In genomic region chr4:52573551-52573950, GRCh38 we compare ENCODE assay signal across 28 cellular contexts.
DNase-seq lines count a peak whose midpoint lies in the region; ATAC-seq and TF ChIP-seq lines count a peak whose summit lies in the region.
"Had no signal": no experiment of that assay in that cellular context is flagged by ENCODE, and none has a peak within 500 bp of the region (broad histone marks: within the 10 kb centered on the region; RNA-seq: fewer than 3 reads in every experiment).

No MANE protein-coding gene starts in this region.

- no peaks in the 10 kb centered on the region for H3K9me3 Mint-ChIP-seq in MCF 10A (ENCODE audit: unreplicated experiment)
- no peaks in the 10 kb centered on the region for H3K9me3 Mint-ChIP-seq in CD8-positive, alpha-beta T cell
- H3K9me3 Mint-ChIP-seq in activated CD4-positive, alpha-beta T cell treated with anti-CD3 and anti-CD28 coated beads, Interleukin-2, amount 10 ng/mL, durations not matched to agents 7 days and 5 days: no peaks in the 10 kb centered on the region
- H3K9me3 Mint-ChIP-seq: activated naive CD4-positive, alpha-beta T cell treated with anti-CD3 and anti-CD28 coated beads, Interleukin-2, amount 50 U/mL, for 24 hours; activated T-helper 2 cell treated with anti-CD3 and anti-CD28 coated beads, Interferon-gamma antibody, Interleukin-2, Interleukin-4, amounts not matched to agents 10 μg/mL and 5 μg/mL and 100 μg/mL, durations not matched to agents 14 hours and 24 hours and 36 hours; CD4-positive, alpha-beta T cell; stimulated activated memory B cell treated with anti-CD40 and anti-IgM and Interleukin-4, amounts not matched to agents 10 μg/mL and 1 μg/mL and 100 μg/mL, for 72 hours had no signal

- H4K20me1 ChIP-seq in mammary epithelial cell (ENCODE audit: insufficient read depth, low read length) (no peaks in the 10 kb centered on the region), hepatocyte (ENCODE audit: insufficient read depth, poor library complexity, severe bottlenecking) (no peaks in the 10 kb centered on the region)

- H3K9me3 ChIP-seq in mammary epithelial cell (replicated peaks; ENCODE audit: insufficient read depth, low read length) (no peaks in the 10 kb centered on the region), SJSA1 (replicated peaks) (peaks cover 8% of the 10 kb centered on the region; the same call in 1 of the 2 replicates), left ventricle myocardium inferior (replicated peaks) (no peaks in the 10 kb centered on the region), upper lobe of right lung (no peaks in the 10 kb centered on the region), hepatocyte (ENCODE audit: low read depth) (no peaks in the 10 kb centered on the region)
- H3K9me3 ChIP-seq in CD8-positive, alpha-beta T cell (ENCODE audit: low read length): no peaks in the 10 kb centered on the region
- H3K9me3 ChIP-seq: colonic mucosa, ovary, SJCRH30, upper lobe of left lung had no signal

- CTCF ChIA-PET in mammary epithelial cell (lab: Charles Lee; ENCODE audit: low non-redundant PET): interaction anchor here (0.8 kb wide), 1 partner anchor 14 kb away, joined by 5 read pairs; no protein-coding TSS in a partner anchor
- CTCF ChIA-PET in MCF 10A (lab: Yijun Ruan, JAX): no interaction called here
- CTCF ChIA-PET in CD8-positive, alpha-beta T cell (lab: Charles Lee): interaction anchor here (1.7 kb wide), 1 partner anchor 28 kb away, joined by 4 read pairs; no protein-coding TSS in a partner anchor
- CTCF ChIA-PET in activated CD4-positive, alpha-beta T cell treated with anti-CD3 and anti-CD28 coated beads, Interleukin-2, amount 10 ng/mL, durations not matched to agents 7 days and 5 days (lab: Charles Lee): no interaction called here

- H3K79me2 ChIP-seq in mammary epithelial cell (ENCODE audit: insufficient read depth, low read length) (no peaks in the 10 kb centered on the region), hepatocyte (no peaks in the 10 kb centered on the region)

- DNase-seq in mammary epithelial cell (no peak), MCF 10A (ENCODE audit: unreplicated experiment) (no peak), SJSA1 (ENCODE audit: low read depth in 1 of 2, low spot score in 2 of 2) (peak in 1 of 2 experiments; percentile 58), left ventricle myocardium inferior (no peak), upper lobe of right lung (no peak), hepatocyte (ENCODE audit: low spot score) (no peak)
- no peak for DNase-seq in CD8-positive, alpha-beta T cell
- no peak for DNase-seq in activated CD4-positive, alpha-beta T cell treated with anti-CD3 and anti-CD28 coated beads, Interleukin-2, amount 10 ng/mL, durations not matched to agents 7 days and 5 days
- DNase-seq: activated CD4-positive, alpha-beta T cell treated with anti-CD3 and anti-CD28 coated beads for 48 hours; activated CD8-positive, alpha-beta memory T cell treated with anti-CD3 and anti-CD28 coated beads for 24 hours; activated T-cell treated with anti-CD3 and anti-CD28 coated beads for 4 hours; anterior cingulate cortex; CD4-positive, alpha-beta T cell; colonic mucosa; effector CD4-positive, alpha-beta T cell; GOT3; KBM-7; kidney; NCI-H526 treated with DMSO at 0.1 percent for 48 hours; ovary; SJCRH30; substantia nigra; T-helper 9 cell had no signal

- H3K36me3 Mint-ChIP-seq in MCF 10A (ENCODE audit: insufficient read depth, unreplicated experiment): no peaks in the 10 kb centered on the region
- no peaks in the 10 kb centered on the region for H3K36me3 Mint-ChIP-seq in CD8-positive, alpha-beta T cell
- H3K36me3 Mint-ChIP-seq in activated CD4-positive, alpha-beta T cell treated with anti-CD3 and anti-CD28 coated beads, Interleukin-2, amount 10 ng/mL, durations not matched to agents 7 days and 5 days (ENCODE audit: low read depth): no peaks in the 10 kb centered on the region
- H3K36me3 Mint-ChIP-seq: activated naive CD4-positive, alpha-beta T cell treated with anti-CD3 and anti-CD28 coated beads, Interleukin-2, amount 50 U/mL, for 24 hours; stimulated activated memory B cell treated with anti-CD40 and anti-IgM and Interleukin-4, amounts not matched to agents 10 μg/mL and 1 μg/mL and 100 μg/mL, for 72 hours had no signal

- peaks cover 10% of the 10 kb centered on the region for H3K4me1 Mint-ChIP-seq in MCF 10A (ENCODE audit: insufficient read depth, unreplicated experiment)
- no peaks in the 10 kb centered on the region for H3K4me1 Mint-ChIP-seq in CD8-positive, alpha-beta T cell (ENCODE audit: low read depth)
- no peaks in the 10 kb centered on the region for H3K4me1 Mint-ChIP-seq in activated CD4-positive, alpha-beta T cell treated with anti-CD3 and anti-CD28 coated beads, Interleukin-2, amount 10 ng/mL, durations not matched to agents 7 days and 5 days
- H3K4me1 Mint-ChIP-seq: activated naive CD4-positive, alpha-beta T cell treated with anti-CD3 and anti-CD28 coated beads, Interleukin-2, amount 50 U/mL, for 24 hours had no signal

- H3K4me3 ChIP-seq in mammary epithelial cell (replicated peaks in 1 of 3; ENCODE audit: insufficient read depth in 1 of 3, low read depth in 2 of 3, low read length in 3 of 3): no peak overlapping the region
- H3K4me3 ChIP-seq in SJSA1: no peak overlapping the region
- no peak overlapping the region for H3K4me3 ChIP-seq in left ventricle myocardium inferior
- H3K4me3 ChIP-seq in upper lobe of right lung: no peak overlapping the region
- H3K4me3 ChIP-seq in CD8-positive, alpha-beta T cell (ENCODE audit: low read depth, low read length): no peak overlapping the region
- H3K4me3 ChIP-seq in hepatocyte: no peak overlapping the region
- H3K4me3 ChIP-seq: colonic mucosa, ovary, SJCRH30, upper lobe of left lung had no signal

- POLR2A ChIA-PET in MCF 10A (lab: Yijun Ruan, JAX): interaction anchor here (0.9 to 1.4 kb wide), 2 partner anchors 86 to 121 kb away, joined by 3 read pairs; no protein-coding TSS in a partner anchor
- POLR2A ChIA-PET in CD8-positive, alpha-beta T cell (lab: Charles Lee): no interaction called here
- POLR2A ChIA-PET in activated CD4-positive, alpha-beta T cell treated with anti-CD3 and anti-CD28 coated beads, Interleukin-2, amount 10 ng/mL, durations not matched to agents 7 days and 5 days (lab: Charles Lee): no interaction called here

- H3K27me3 ChIP-seq in mammary epithelial cell (ENCODE audit: insufficient read depth, low read length) (no peaks in the 10 kb centered on the region), SJSA1 (replicated peaks) (no peaks in the 10 kb centered on the region), left ventricle myocardium inferior (ENCODE audit: low read depth) (no peaks in the 10 kb centered on the region), upper lobe of right lung (no peaks in the 10 kb centered on the region), hepatocyte (no peaks in the 10 kb centered on the region)
- H3K27me3 ChIP-seq in CD8-positive, alpha-beta T cell (ENCODE audit: insufficient read depth, low read length): no peaks in the 10 kb centered on the region
- H3K27me3 ChIP-seq: colonic mucosa, ovary, SJCRH30, upper lobe of left lung had no signal

- H3K4me3 Mint-ChIP-seq in MCF 10A (ENCODE audit: unreplicated experiment): no peak overlapping the region
- H3K4me3 Mint-ChIP-seq in CD8-positive, alpha-beta T cell: no peak overlapping the region
- H3K4me3 Mint-ChIP-seq in activated CD4-positive, alpha-beta T cell treated with anti-CD3 and anti-CD28 coated beads, Interleukin-2, amount 10 ng/mL, durations not matched to agents 7 days and 5 days: no peak overlapping the region
- H3K4me3 Mint-ChIP-seq: activated naive CD4-positive, alpha-beta T cell treated with anti-CD3 and anti-CD28 coated beads, Interleukin-2, amount 50 U/mL, for 24 hours; CD4-positive, alpha-beta T cell; stimulated activated memory B cell treated with anti-CD40 and anti-IgM and Interleukin-4, amounts not matched to agents 10 μg/mL and 1 μg/mL and 100 μg/mL, for 72 hours had no signal

- no peaks in the 10 kb centered on the region for H3K27me3 Mint-ChIP-seq in MCF 10A (ENCODE audit: insufficient read depth, unreplicated experiment)
- peaks cover 10% of the 10 kb centered on the region for H3K27me3 Mint-ChIP-seq in CD8-positive, alpha-beta T cell (ENCODE audit: low read depth)
- peaks cover 4% of the 10 kb centered on the region for H3K27me3 Mint-ChIP-seq in activated CD4-positive, alpha-beta T cell treated with anti-CD3 and anti-CD28 coated beads, Interleukin-2, amount 10 ng/mL, durations not matched to agents 7 days and 5 days
- H3K27me3 Mint-ChIP-seq: activated naive CD4-positive, alpha-beta T cell treated with anti-CD3 and anti-CD28 coated beads, Interleukin-2, amount 50 U/mL, for 24 hours; stimulated activated memory B cell treated with anti-CD40 and anti-IgM and Interleukin-4, amounts not matched to agents 10 μg/mL and 1 μg/mL and 100 μg/mL, for 72 hours had no signal

- H3K4me1 ChIP-seq in mammary epithelial cell (ENCODE audit: insufficient read depth, low read length): peaks cover 15% of the 10 kb centered on the region
- H3K4me1 ChIP-seq in SJSA1 (replicated peaks): peaks cover 50% of the 10 kb centered on the region
- peaks cover 13% of the 10 kb centered on the region for H3K4me1 ChIP-seq in left ventricle myocardium inferior
- H3K4me1 ChIP-seq in upper lobe of right lung: no peaks in the 10 kb centered on the region
- no peaks in the 10 kb centered on the region for H3K4me1 ChIP-seq in CD8-positive, alpha-beta T cell (ENCODE audit: insufficient read depth, low read length)
- no peaks in the 10 kb centered on the region for H3K4me1 ChIP-seq in hepatocyte (ENCODE audit: insufficient read depth)
- H3K4me1 ChIP-seq: colonic mucosa had no signal

- no peak overlapping the region for H3K27ac Mint-ChIP-seq in MCF 10A (ENCODE audit: low read depth, unreplicated experiment)
- no peak overlapping the region for H3K27ac Mint-ChIP-seq in CD8-positive, alpha-beta T cell
- no peak overlapping the region for H3K27ac Mint-ChIP-seq in activated CD4-positive, alpha-beta T cell treated with anti-CD3 and anti-CD28 coated beads, Interleukin-2, amount 10 ng/mL, durations not matched to agents 7 days and 5 days
- H3K27ac Mint-ChIP-seq: activated naive CD4-positive, alpha-beta T cell treated with anti-CD3 and anti-CD28 coated beads, Interleukin-2, amount 50 U/mL, for 24 hours; activated T-helper 2 cell treated with anti-CD3 and anti-CD28 coated beads, Interferon-gamma antibody, Interleukin-2, Interleukin-4, amounts not matched to agents 10 μg/mL and 5 μg/mL and 100 μg/mL, durations not matched to agents 14 hours and 24 hours and 36 hours; CD4-positive, alpha-beta T cell; stimulated activated memory B cell treated with anti-CD40 and anti-IgM and Interleukin-4, amounts not matched to agents 10 μg/mL and 1 μg/mL and 100 μg/mL, for 72 hours had no signal

- in situ Hi-C loops in mammary epithelial cell (cut with MboI; ENCODE audit: low sequenced_read_pairs in 2 of 2): loop anchor here in 1 of 2 donors (25.0 kb wide), 1 partner anchor 264 kb away; no protein-coding TSS in a partner anchor

- BruUV-seq in mammary epithelial cell (replicated peaks; lab: Mats Ljungman, UMichigan) (no TSS peak), MCF 10A (replicated peaks; lab: Mats Ljungman, UMichigan) (no TSS peak)

- H3K4me2 ChIP-seq in mammary epithelial cell (ENCODE audit: insufficient read depth, low read depth, low read length) (no peak overlapping the region), hepatocyte (no peak overlapping the region)

- ATAC-seq in upper lobe of right lung: peak; percentile 61
- no peak for ATAC-seq in CD8-positive, alpha-beta T cell
- ATAC-seq: stimulated activated memory B cell treated with anti-CD40 and anti-IgM and Interleukin-4, amounts not matched to agents 10 μg/mL and 1 μg/mL and 100 μg/mL, for 72 hours had no signal

- H2AFZ ChIP-seq in mammary epithelial cell (ENCODE audit: low read depth, low read length) (peak overlapping the region; percentile 50), hepatocyte (no peak overlapping the region)

- H3K36me3 ChIP-seq in mammary epithelial cell (ENCODE audit: insufficient read depth, low read length): no peaks in the 10 kb centered on the region
- peaks cover 2% of the 10 kb centered on the region; the same call in 1 of the 2 replicates for H3K36me3 ChIP-seq in SJSA1
- no peaks in the 10 kb centered on the region for H3K36me3 ChIP-seq in left ventricle myocardium inferior
- no peaks in the 10 kb centered on the region for H3K36me3 ChIP-seq in upper lobe of right lung
- no peaks in the 10 kb centered on the region for H3K36me3 ChIP-seq in CD8-positive, alpha-beta T cell (ENCODE audit: insufficient read depth, low read length)
- H3K36me3 ChIP-seq in hepatocyte (replicated peaks; ENCODE audit: insufficient read depth, low read depth): no peaks in the 10 kb centered on the region
- H3K36me3 ChIP-seq: colonic mucosa, ovary, SJCRH30, upper lobe of left lung had no signal

- intact Hi-C loops in mammary epithelial cell (cut with micrococcal nuclease) (no loop called here), MCF 10A (cut with micrococcal nuclease) (no loop called here), left ventricle myocardium inferior (cut with micrococcal nuclease) (no loop called here), upper lobe of right lung (cut with DNase I) (no loop called here)
- intact Hi-C loops in CD8-positive, alpha-beta T cell (cut with DNase I, micrococcal nuclease): no loop called here

- H3K9me2 ChIP-seq in hepatocyte (replicated peaks; ENCODE audit: insufficient read depth): no peaks in the 10 kb centered on the region

- TF ChIP-seq CTCF in mammary epithelial cell (conservative IDR thresholded peaks at IDR 0.05 in 1 of 2, IDR thresholded peaks at IDR 0.05 in 1 of 2; ENCODE audit: extremely low read depth in 1 of 2, insufficient read depth in 1 of 2, low read depth in 1 of 2, low read length in 2 of 2) (no peak), MCF 10A (IDR thresholded peaks at IDR 0.05; ENCODE audit: unreplicated experiment) (no peak), left ventricle myocardium inferior (IDR thresholded peaks at IDR 0.05; ENCODE audit: borderline replicate concordance) (no peak), upper lobe of right lung (IDR thresholded peaks at IDR 0.05) (no peak), hepatocyte (IDR thresholded peaks at IDR 0.05; ENCODE audit: poor library complexity) (no peak)
- no peak for TF ChIP-seq CTCF in CD8-positive, alpha-beta T cell (IDR thresholded peaks at IDR 0.05)

- dilution Hi-C loops in mammary epithelial cell (cut with HindIII; ENCODE audit: low sequenced_read_pairs): no loop called here

- no peak overlapping the region for H3K27ac ChIP-seq in mammary epithelial cell (ENCODE audit: insufficient read depth, low read depth, low read length)
- peak overlapping the region; percentile 97 for H3K27ac ChIP-seq in SJSA1
- peak overlapping the region; percentile 18 for H3K27ac ChIP-seq in left ventricle myocardium inferior (replicated peaks)
- H3K27ac ChIP-seq in upper lobe of right lung: no peak overlapping the region
- no peak overlapping the region for H3K27ac ChIP-seq in CD8-positive, alpha-beta T cell (ENCODE audit: low read depth, low read length)
- H3K27ac ChIP-seq in hepatocyte: no peak overlapping the region
- H3K27ac ChIP-seq: colonic mucosa, ovary, SJCRH30, VCaP had no signal

- 100% methylated on average over 1 of the region's 1 CpG for WGBS in mammary epithelial cell (ENCODE audit: low coverage, missing lambda C conversion rate)
- 94% methylated on average over 1 of the region's 1 CpG for WGBS in hepatocyte (ENCODE audit: low lambda C conversion rate, missing lambda C conversion rate)

- H3K9ac ChIP-seq in mammary epithelial cell (ENCODE audit: insufficient read depth, low read length): no peak overlapping the region

Comparison
In these comparisons a context has a peak if more than half of its experiments do, and no peak if none do; other contexts are left out.
1. CTCF ChIA-PET loops: an anchor here in mammary epithelial cell (0.8 kb wide) and CD8-positive, alpha-beta T cell (1.7 kb wide); none called in MCF 10A and activated CD4-positive, alpha-beta T cell treated with anti-CD3 and anti-CD28 coated beads, Interleukin-2, amount 10 ng/mL, durations not matched to agents 7 days and 5 days.
2. H3K27ac ChIP-seq: peak in SJSA1 (single experiment) and left ventricle myocardium inferior (single experiment); none in mammary epithelial cell (single experiment), upper lobe of right lung (single experiment), CD8-positive, alpha-beta T cell (single experiment) and hepatocyte (single experiment).